Comparison of ENCODE assay signal across 18 cellular contexts in the genomic region with DNA sequence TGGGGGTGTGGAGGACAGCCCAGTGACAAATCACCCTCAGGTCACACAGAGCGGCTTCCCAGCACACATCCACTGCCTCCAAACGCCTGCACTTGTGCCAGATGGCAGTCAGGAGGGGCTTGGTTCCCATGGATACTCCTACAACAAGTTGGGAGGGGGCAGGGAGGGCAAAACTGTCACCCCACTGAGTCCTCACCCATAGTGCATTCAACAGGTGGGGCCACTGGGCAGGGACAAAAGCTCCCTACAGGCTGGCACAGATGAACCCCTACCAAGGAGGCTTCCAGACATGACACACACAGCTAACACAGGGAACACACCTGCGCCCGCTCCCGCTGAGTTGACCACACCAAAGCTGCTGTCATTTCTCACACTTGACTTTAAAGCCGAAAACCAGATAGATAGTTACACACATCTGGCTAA.
DNase-seq lines count a peak whose midpoint lies in the region; ATAC-seq and TF ChIP-seq lines count a peak whose summit lies in the region.
"Had no signal": no experiment of that assay in that cellular context is flagged by ENCODE, and none has a peak within 500 bp of the region (broad histone marks: within the 10 kb centered on the region; RNA-seq: fewer than 3 reads in every experiment).

No MANE protein-coding gene starts in this region.

- CTCF ChIA-PET in activated CD4-positive, alpha-beta T cell treated with anti-CD3 and anti-CD28 coated beads for 36 hours (lab: Charles Lee), result interaction anchor here (0.6 to 2.9 kb wide), 4 partner anchors 11 to 491 kb away, joined by 3 to 18 read pairs (median 10); no protein-coding TSS in a partner anchor
- CTCF ChIA-PET in activated CD4-positive, alpha-beta memory T cell treated with anti-CD3 and anti-CD28 coated beads for 36 hours (lab: Charles Lee), result interaction anchor here (4.1 to 4.8 kb wide), 2 partner anchors 11 to 195 kb away, joined by 24 to 25 read pairs; no protein-coding TSS in a partner anchor

- no peaks in the 10 kb centered on the region for H3F3A ChIP-seq in GM23338 (replicated peaks; ENCODE audit: low read depth)

- H3K27ac ChIP-seq in DND-41 (ENCODE audit: low read length) (no peak overlapping the region), GM23338 (ENCODE audit: low read depth) (no peak overlapping the region)
- H3K27ac ChIP-seq: pancreas had no signal

- no peaks in the 10 kb centered on the region for H3K27me3 Mint-ChIP-seq in activated CD4-positive, alpha-beta T cell treated with anti-CD3 and anti-CD28 coated beads for 36 hours
- no peaks in the 10 kb centered on the region for H3K27me3 Mint-ChIP-seq in activated CD4-positive, alpha-beta memory T cell treated with anti-CD3 and anti-CD28 coated beads for 36 hours
- H3K27me3 Mint-ChIP-seq in neural crest cell (ENCODE audit: low read depth) (no peaks in the 10 kb centered on the region), GM23338 (ENCODE audit: insufficient read depth, low read depth, poor library complexity) (peaks cover 12% of the 10 kb centered on the region)
- H3K27me3 Mint-ChIP-seq: CD4-positive, alpha-beta memory T cell had no signal

- intact Hi-C loops in activated CD4-positive, alpha-beta T cell treated with anti-CD3 and anti-CD28 coated beads for 36 hours (cut with DNase I, micrococcal nuclease), result no loop called here
- intact Hi-C loops in activated CD4-positive, alpha-beta memory T cell treated with anti-CD3 and anti-CD28 coated beads for 36 hours (cut with micrococcal nuclease), result no loop called here

- H3K4me3 ChIP-seq in DND-41 (ENCODE audit: low read depth in 1 of 2, low read length in 2 of 2) (no peak overlapping the region), GM23338 (no peak overlapping the region)
- H3K4me3 ChIP-seq: K562, pancreas had no signal

- TF ChIP-seq CTCF in DND-41 (IDR thresholded peaks at IDR 0.05; ENCODE audit: borderline replicate concordance, extremely low read depth, low read length, poor library complexity, severe bottlenecking) (no peak), neural crest cell (conservative IDR thresholded peaks at IDR 0.05) (no peak), GM23338 (conservative IDR thresholded peaks at IDR 0.05; ENCODE audit: low read depth in 2 of 2) (no peak)

- H3K79me2 ChIP-seq in DND-41 (ENCODE audit: insufficient read depth, low read length) (0 out of 2 replicates have a peak, but pooled peaks cover 5% of the 10 kb centered on the region), GM23338 (replicated peaks; ENCODE audit: insufficient read depth) (peaks cover 5% of the 10 kb centered on the region; the same call in 1 of the 2 replicates)

- H3K4me1 Mint-ChIP-seq in activated CD4-positive, alpha-beta T cell treated with anti-CD3 and anti-CD28 coated beads for 36 hours, result peaks cover 9% of the 10 kb centered on the region
- peaks cover 11% of the 10 kb centered on the region for H3K4me1 Mint-ChIP-seq in activated CD4-positive, alpha-beta memory T cell treated with anti-CD3 and anti-CD28 coated beads for 36 hours (ENCODE audit: low read depth)
- H3K4me1 Mint-ChIP-seq in neural crest cell (peaks cover 28% of the 10 kb centered on the region), GM23338 (peaks cover 9% of the 10 kb centered on the region)

- POLR2A ChIA-PET in activated CD4-positive, alpha-beta T cell treated with anti-CD3 and anti-CD28 coated beads for 36 hours (lab: Charles Lee), result interaction anchor here (0.6 kb wide), 1 partner anchor 528 kb away, joined by 3 read pairs; no protein-coding TSS in a partner anchor
- POLR2A ChIA-PET in activated CD4-positive, alpha-beta memory T cell treated with anti-CD3 and anti-CD28 coated beads for 36 hours (lab: Charles Lee), result no interaction called here

- H3K9ac ChIP-seq in DND-41 (ENCODE audit: low read depth, low read length), result no peak overlapping the region

- H3K27me3 ChIP-seq in DND-41 (ENCODE audit: insufficient read depth, low read length, poor library complexity) (no peaks in the 10 kb centered on the region), GM23338 (ENCODE audit: insufficient read depth) (no peaks in the 10 kb centered on the region)
- H3K27me3 ChIP-seq: pancreas had no signal

- no peaks in the 10 kb centered on the region for H3K9me3 Mint-ChIP-seq in activated CD4-positive, alpha-beta T cell treated with anti-CD3 and anti-CD28 coated beads for 36 hours (ENCODE audit: low read depth)
- no peaks in the 10 kb centered on the region for H3K9me3 Mint-ChIP-seq in activated CD4-positive, alpha-beta memory T cell treated with anti-CD3 and anti-CD28 coated beads for 36 hours
- H3K9me3 Mint-ChIP-seq in neural crest cell (no peaks in the 10 kb centered on the region), GM23338 (no peaks in the 10 kb centered on the region; the same call in 2 of the 3 replicates)
- H3K9me3 Mint-ChIP-seq: CD4-positive, alpha-beta memory T cell; T-helper 2 cell treated with Interferon-gamma antibody and Interleukin-4, amounts not matched to agents 5 μg/mL and 100 μg/mL, for 36 hours had no signal

- DNase-seq in activated CD4-positive, alpha-beta T cell treated with anti-CD3 and anti-CD28 coated beads for 36 hours, result no peak
- DNase-seq in activated CD4-positive, alpha-beta T cell treated with anti-CD3 and anti-CD28 coated beads for 1 hour, result no peak
- no peak for DNase-seq in DND-41
- DNase-seq in activated CD4-positive, alpha-beta memory T cell treated with anti-CD3 and anti-CD28 coated beads for 36 hours, result no peak
- DNase-seq in neural crest cell (ENCODE audit: low read depth, low spot score), result no peak
- no peak for DNase-seq in GM23338 (ENCODE audit: low spot score)
- no peak for DNase-seq in COLO668 (lab: John Stamatoyannopoulos, UW; ENCODE audit: unreplicated experiment)
- DNase-seq: ACHN; activated CD4-positive, alpha-beta T cell treated with anti-CD3 and anti-CD28 coated beads for 4 hours; CD4-positive, alpha-beta memory T cell; foreskin melanocyte; NCI-H2227 treated with DMSO at 0.1 percent for 48 hours; SIG-M5 had no signal

- peaks cover 61% of the 10 kb centered on the region for H3K36me3 Mint-ChIP-seq in activated CD4-positive, alpha-beta T cell treated with anti-CD3 and anti-CD28 coated beads for 36 hours (ENCODE audit: low read depth)
- peaks cover 51% of the 10 kb centered on the region for H3K36me3 Mint-ChIP-seq in activated CD4-positive, alpha-beta memory T cell treated with anti-CD3 and anti-CD28 coated beads for 36 hours
- H3K36me3 Mint-ChIP-seq in neural crest cell (ENCODE audit: low read depth) (peaks cover 29% of the 10 kb centered on the region), GM23338 (ENCODE audit: low read depth) (peaks cover 72% of the 10 kb centered on the region)

- no peak overlapping the region for H3K4me3 Mint-ChIP-seq in activated CD4-positive, alpha-beta T cell treated with anti-CD3 and anti-CD28 coated beads for 36 hours
- H3K4me3 Mint-ChIP-seq in activated CD4-positive, alpha-beta memory T cell treated with anti-CD3 and anti-CD28 coated beads for 36 hours, result no peak overlapping the region
- H3K4me3 Mint-ChIP-seq in neural crest cell (peak overlapping the region; percentile 9), GM23338 (no peak overlapping the region)
- H3K4me3 Mint-ChIP-seq: CD4-positive, alpha-beta memory T cell; T-helper 2 cell treated with Interferon-gamma antibody and Interleukin-4, amounts not matched to agents 5 μg/mL and 100 μg/mL, for 36 hours had no signal

- H4K20me1 ChIP-seq in DND-41 (ENCODE audit: insufficient read depth, low read length) (peaks cover 30% of the 10 kb centered on the region), GM23338 (replicated peaks; ENCODE audit: insufficient read depth) (peaks cover 5% of the 10 kb centered on the region)

- H3K9me2 ChIP-seq in GM23338 (ENCODE audit: insufficient read depth), result no peaks in the 10 kb centered on the region

- H3K4me1 ChIP-seq in DND-41 (ENCODE audit: insufficient read depth, low read length) (peaks cover 5% of the 10 kb centered on the region), GM23338 (ENCODE audit: insufficient read depth) (peaks cover 8% of the 10 kb centered on the region)
- H3K4me1 ChIP-seq: pancreas had no signal

- H3K9me3 ChIP-seq in DND-41 (ENCODE audit: insufficient read depth, low read length, severe bottlenecking), result no peaks in the 10 kb centered on the region
- H3K9me3 ChIP-seq: pancreas had no signal

- H3K27ac Mint-ChIP-seq in activated CD4-positive, alpha-beta T cell treated with anti-CD3 and anti-CD28 coated beads for 36 hours, result peak overlapping the region; percentile 21
- peak overlapping the region; percentile 54 for H3K27ac Mint-ChIP-seq in activated CD4-positive, alpha-beta memory T cell treated with anti-CD3 and anti-CD28 coated beads for 36 hours
- H3K27ac Mint-ChIP-seq in neural crest cell (ENCODE audit: unreplicated experiment) (no peak overlapping the region), GM23338 (no peak overlapping the region)
- H3K27ac Mint-ChIP-seq: T-helper 2 cell treated with Interferon-gamma antibody and Interleukin-4, amounts not matched to agents 5 μg/mL and 100 μg/mL, for 36 hours had no signal

- no peak for ATAC-seq in activated CD4-positive, alpha-beta T cell treated with anti-CD3 and anti-CD28 coated beads for 36 hours
- peak; percentile 34; the same call in 1 of the 3 replicates for ATAC-seq in DND-41 (ENCODE audit: insufficient read depth, low read depth)
- no peak for ATAC-seq in HG03439 (IDR thresholded peaks at IDR 0.05; ENCODE audit: unreplicated experiment)
- no peak for ATAC-seq in GM23338
- ATAC-seq: K562, left lobe of liver had no signal

- peaks cover 94% of the 10 kb centered on the region for H3K36me3 ChIP-seq in DND-41 (ENCODE audit: insufficient read depth, low read length)
- peaks cover 10% of the 10 kb centered on the region for H3K36me3 ChIP-seq in GM23338 (ENCODE audit: insufficient read depth)

- H3K4me2 ChIP-seq in DND-41 (ENCODE audit: insufficient read depth, low read length) (no peak overlapping the region), GM23338 (no peak overlapping the region)

- H2AFZ ChIP-seq in DND-41 (ENCODE audit: low read depth, low read length), result no peak overlapping the region
- no peak overlapping the region for H2AFZ ChIP-seq in GM23338

Comparison
In these comparisons a context has a peak if more than half of its experiments do, and no peak if none do; other contexts are left out.
1. H3K27ac Mint-ChIP-seq: peak in activated CD4-positive, alpha-beta T cell treated with anti-CD3 and anti-CD28 coated beads for 36 hours (single experiment) and activated CD4-positive, alpha-beta memory T cell treated with anti-CD3 and anti-CD28 coated beads for 36 hours (single experiment); none in neural crest cell (single experiment) and GM23338 (single experiment).